1 cellular context compared by ENCODE assay signal in genomic region chr3:133662256-133662773, GRCh38.
TF ChIP-seq lines count a peak whose summit lies in the region.

No MANE protein-coding gene starts in this region.

TF ChIP-seq in HepG2, 621 proteins besides CTCF, POLR2A, EP300 and RAD21 (continued from another document and continues in another):
- TF ChIP-seq, protein P1, sequence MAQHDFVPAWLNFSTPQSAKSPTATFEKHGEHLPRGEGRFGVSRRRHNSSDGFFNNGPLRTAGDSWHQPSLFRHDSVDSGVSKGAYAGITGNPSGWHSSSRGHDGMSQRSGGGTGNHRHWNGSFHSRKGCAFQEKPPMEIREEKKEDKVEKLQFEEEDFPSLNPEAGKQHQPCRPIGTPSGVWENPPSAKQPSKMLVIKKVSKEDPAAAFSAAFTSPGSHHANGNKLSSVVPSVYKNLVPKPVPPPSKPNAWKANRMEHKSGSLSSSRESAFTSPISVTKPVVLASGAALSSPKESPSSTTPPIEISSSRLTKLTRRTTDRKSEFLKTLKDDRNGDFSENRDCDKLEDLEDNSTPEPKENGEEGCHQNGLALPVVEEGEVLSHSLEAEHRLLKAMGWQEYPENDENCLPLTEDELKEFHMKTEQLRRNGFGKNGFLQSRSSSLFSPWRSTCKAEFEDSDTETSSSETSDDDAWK (CRISPR knock-in tag; IDR thresholded peaks at IDR 0.05): no peak
- TF ChIP-seq ZNF720 (CRISPR knock-in tag; IDR thresholded peaks at IDR 0.05) (no peak), EEA1 (CRISPR knock-in tag; IDR thresholded peaks at IDR 0.05; ENCODE audit: borderline replicate concordance) (no peak), SYNCRIP (IDR thresholded peaks at IDR 0.05; ENCODE audit: insufficient read depth, low read depth, low read length) (no peak), ZSCAN9 (CRISPR knock-in tag; IDR thresholded peaks at IDR 0.05; ENCODE audit: borderline replicate concordance) (peak; percentile 42; the same call in 1 of the 2 replicates), ZBTB46 (CRISPR knock-in tag; IDR thresholded peaks at IDR 0.05; ENCODE audit: borderline replicate concordance) (no peak), U2AF1 (optimal IDR thresholded peaks at IDR 0.05; ENCODE audit: low read depth, low read length) (no peak), RFX1 (IDR thresholded peaks at IDR 0.05) (no peak), ARID5B (CRISPR knock-in tag; IDR thresholded peaks at IDR 0.05) (no peak), ZNF3 (CRISPR knock-in tag; IDR thresholded peaks at IDR 0.05) (no peak), E2F2 (CRISPR knock-in tag; IDR thresholded peaks at IDR 0.05; ENCODE audit: borderline replicate concordance) (no peak), ZNF670 (CRISPR knock-in tag; IDR thresholded peaks at IDR 0.05; ENCODE audit: borderline replicate concordance) (no peak), ZNF781 (CRISPR knock-in tag; IDR thresholded peaks at IDR 0.05; ENCODE audit: borderline replicate concordance, not compliant biosample characterization) (peak; percentile 8), KDM5B (CRISPR knock-in tag; IDR thresholded peaks at IDR 0.05; ENCODE audit: borderline replicate concordance) (no peak), ZNF761 (CRISPR knock-in tag; conservative IDR thresholded peaks at IDR 0.05) (no peak), ZNF569 (CRISPR knock-in tag; IDR thresholded peaks at IDR 0.05; ENCODE audit: borderline replicate concordance) (no peak), ZBTB1 (CRISPR knock-in tag; IDR thresholded peaks at IDR 0.05; ENCODE audit: borderline replicate concordance) (no peak), BRD4 (CRISPR knock-in tag; IDR thresholded peaks at IDR 0.05) (no peak), HDAC2 (CRISPR knock-in tag; IDR thresholded peaks at IDR 0.05) (0 out of 2 replicates have a peak, but pooled peaks have one; percentile 6), ISL2 (CRISPR knock-in tag; IDR thresholded peaks at IDR 0.05) (no peak), KAT8 (CRISPR knock-in tag; IDR thresholded peaks at IDR 0.05) (0 out of 2 replicates have a peak, but pooled peaks have one; percentile 2), CHCHD3 (CRISPR knock-in tag; IDR thresholded peaks at IDR 0.05) (no peak)
- TF ChIP-seq, protein P2, sequence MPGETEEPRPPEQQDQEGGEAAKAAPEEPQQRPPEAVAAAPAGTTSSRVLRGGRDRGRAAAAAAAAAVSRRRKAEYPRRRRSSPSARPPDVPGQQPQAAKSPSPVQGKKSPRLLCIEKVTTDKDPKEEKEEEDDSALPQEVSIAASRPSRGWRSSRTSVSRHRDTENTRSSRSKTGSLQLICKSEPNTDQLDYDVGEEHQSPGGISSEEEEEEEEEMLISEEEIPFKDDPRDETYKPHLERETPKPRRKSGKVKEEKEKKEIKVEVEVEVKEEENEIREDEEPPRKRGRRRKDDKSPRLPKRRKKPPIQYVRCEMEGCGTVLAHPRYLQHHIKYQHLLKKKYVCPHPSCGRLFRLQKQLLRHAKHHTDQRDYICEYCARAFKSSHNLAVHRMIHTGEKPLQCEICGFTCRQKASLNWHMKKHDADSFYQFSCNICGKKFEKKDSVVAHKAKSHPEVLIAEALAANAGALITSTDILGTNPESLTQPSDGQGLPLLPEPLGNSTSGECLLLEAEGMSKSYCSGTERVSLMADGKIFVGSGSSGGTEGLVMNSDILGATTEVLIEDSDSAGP (CRISPR knock-in tag; IDR thresholded peaks at IDR 0.05; ENCODE audit: borderline replicate concordance): peak; percentile 11; the same call in 1 of the 2 replicates
- TF ChIP-seq, protein P3, sequence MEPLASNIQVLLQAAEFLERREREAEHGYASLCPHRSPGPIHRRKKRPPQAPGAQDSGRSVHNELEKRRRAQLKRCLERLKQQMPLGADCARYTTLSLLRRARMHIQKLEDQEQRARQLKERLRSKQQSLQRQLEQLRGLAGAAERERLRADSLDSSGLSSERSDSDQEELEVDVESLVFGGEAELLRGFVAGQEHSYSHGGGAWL (CRISPR knock-in tag; IDR thresholded peaks at IDR 0.05): no peak
- TF ChIP-seq, protein P4, sequence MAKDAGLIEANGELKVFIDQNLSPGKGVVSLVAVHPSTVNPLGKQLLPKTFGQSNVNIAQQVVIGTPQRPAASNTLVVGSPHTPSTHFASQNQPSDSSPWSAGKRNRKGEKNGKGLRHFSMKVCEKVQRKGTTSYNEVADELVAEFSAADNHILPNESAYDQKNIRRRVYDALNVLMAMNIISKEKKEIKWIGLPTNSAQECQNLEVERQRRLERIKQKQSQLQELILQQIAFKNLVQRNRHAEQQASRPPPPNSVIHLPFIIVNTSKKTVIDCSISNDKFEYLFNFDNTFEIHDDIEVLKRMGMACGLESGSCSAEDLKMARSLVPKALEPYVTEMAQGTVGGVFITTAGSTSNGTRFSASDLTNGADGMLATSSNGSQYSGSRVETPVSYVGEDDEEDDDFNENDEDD (CRISPR knock-in tag; IDR thresholded peaks at IDR 0.05; ENCODE audit: borderline replicate concordance): no peak
- TF ChIP-seq, protein P5, sequence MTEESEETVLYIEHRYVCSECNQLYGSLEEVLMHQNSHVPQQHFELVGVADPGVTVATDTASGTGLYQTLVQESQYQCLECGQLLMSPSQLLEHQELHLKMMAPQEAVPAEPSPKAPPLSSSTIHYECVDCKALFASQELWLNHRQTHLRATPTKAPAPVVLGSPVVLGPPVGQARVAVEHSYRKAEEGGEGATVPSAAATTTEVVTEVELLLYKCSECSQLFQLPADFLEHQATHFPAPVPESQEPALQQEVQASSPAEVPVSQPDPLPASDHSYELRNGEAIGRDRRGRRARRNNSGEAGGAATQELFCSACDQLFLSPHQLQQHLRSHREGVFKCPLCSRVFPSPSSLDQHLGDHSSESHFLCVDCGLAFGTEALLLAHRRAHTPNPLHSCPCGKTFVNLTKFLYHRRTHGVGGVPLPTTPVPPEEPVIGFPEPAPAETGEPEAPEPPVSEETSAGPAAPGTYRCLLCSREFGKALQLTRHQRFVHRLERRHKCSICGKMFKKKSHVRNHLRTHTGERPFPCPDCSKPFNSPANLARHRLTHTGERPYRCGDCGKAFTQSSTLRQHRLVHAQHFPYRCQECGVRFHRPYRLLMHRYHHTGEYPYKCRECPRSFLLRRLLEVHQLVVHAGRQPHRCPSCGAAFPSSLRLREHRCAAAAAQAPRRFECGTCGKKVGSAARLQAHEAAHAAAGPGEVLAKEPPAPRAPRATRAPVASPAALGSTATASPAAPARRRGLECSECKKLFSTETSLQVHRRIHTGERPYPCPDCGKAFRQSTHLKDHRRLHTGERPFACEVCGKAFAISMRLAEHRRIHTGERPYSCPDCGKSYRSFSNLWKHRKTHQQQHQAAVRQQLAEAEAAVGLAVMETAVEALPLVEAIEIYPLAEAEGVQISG (CRISPR knock-in tag; IDR thresholded peaks at IDR 0.05): no peak
- TF ChIP-seq, protein P6, sequence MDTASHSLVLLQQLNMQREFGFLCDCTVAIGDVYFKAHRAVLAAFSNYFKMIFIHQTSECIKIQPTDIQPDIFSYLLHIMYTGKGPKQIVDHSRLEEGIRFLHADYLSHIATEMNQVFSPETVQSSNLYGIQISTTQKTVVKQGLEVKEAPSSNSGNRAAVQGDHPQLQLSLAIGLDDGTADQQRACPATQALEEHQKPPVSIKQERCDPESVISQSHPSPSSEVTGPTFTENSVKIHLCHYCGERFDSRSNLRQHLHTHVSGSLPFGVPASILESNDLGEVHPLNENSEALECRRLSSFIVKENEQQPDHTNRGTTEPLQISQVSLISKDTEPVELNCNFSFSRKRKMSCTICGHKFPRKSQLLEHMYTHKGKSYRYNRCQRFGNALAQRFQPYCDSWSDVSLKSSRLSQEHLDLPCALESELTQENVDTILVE (CRISPR knock-in tag; IDR thresholded peaks at IDR 0.05): no peak
- TF ChIP-seq, protein P7, sequence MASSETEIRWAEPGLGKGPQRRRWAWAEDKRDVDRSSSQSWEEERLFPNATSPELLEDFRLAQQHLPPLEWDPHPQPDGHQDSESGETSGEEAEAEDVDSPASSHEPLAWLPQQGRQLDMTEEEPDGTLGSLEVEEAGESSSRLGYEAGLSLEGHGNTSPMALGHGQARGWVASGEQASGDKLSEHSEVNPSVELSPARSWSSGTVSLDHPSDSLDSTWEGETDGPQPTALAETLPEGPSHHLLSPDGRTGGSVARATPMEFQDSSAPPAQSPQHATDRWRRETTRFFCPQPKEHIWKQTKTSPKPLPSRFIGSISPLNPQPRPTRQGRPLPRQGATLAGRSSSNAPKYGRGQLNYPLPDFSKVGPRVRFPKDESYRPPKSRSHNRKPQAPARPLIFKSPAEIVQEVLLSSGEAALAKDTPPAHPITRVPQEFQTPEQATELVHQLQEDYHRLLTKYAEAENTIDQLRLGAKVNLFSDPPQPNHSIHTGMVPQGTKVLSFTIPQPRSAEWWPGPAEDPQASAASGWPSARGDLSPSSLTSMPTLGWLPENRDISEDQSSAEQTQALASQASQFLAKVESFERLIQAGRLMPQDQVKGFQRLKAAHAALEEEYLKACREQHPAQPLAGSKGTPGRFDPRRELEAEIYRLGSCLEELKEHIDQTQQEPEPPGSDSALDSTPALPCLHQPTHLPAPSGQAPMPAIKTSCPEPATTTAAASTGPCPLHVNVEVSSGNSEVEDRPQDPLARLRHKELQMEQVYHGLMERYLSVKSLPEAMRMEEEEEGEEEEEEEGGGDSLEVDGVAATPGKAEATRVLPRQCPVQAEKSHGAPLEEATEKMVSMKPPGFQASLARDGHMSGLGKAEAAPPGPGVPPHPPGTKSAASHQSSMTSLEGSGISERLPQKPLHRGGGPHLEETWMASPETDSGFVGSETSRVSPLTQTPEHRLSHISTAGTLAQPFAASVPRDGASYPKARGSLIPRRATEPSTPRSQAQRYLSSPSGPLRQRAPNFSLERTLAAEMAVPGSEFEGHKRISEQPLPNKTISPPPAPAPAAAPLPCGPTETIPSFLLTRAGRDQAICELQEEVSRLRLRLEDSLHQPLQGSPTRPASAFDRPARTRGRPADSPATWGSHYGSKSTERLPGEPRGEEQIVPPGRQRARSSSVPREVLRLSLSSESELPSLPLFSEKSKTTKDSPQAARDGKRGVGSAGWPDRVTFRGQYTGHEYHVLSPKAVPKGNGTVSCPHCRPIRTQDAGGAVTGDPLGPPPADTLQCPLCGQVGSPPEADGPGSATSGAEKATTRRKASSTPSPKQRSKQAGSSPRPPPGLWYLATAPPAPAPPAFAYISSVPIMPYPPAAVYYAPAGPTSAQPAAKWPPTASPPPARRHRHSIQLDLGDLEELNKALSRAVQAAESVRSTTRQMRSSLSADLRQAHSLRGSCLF (CRISPR knock-in tag; IDR thresholded peaks at IDR 0.05; ENCODE audit: borderline replicate concordance): no peak
